Comparison of ENCODE assay signal across 22 cellular contexts in the genomic region with DNA sequence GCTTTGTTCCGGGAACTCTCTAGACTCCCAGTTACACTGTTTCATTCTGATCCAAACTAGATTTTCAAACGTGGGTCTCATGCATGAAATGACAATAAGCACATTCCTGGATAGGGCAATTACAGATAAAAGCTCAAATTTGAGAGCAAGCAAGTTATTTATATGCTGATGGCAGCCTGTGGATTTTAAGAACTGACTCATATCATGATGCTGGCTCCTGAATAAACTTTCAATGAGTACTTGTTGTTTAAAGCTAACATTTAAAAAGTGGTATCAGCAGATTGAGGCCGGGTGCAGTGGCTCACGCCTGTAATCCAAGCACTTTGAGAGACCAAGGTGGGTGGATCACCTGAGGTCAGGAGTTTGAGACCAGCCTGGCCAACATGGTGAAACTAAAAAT.
DNase-seq lines count a peak whose midpoint lies in the region; ATAC-seq and TF ChIP-seq lines count a peak whose summit lies in the region.
"Had no signal": no experiment of that assay in that cellular context is flagged by ENCODE, and none has a peak within 500 bp of the region (broad histone marks: within the 10 kb centered on the region; RNA-seq: fewer than 3 reads in every experiment).

No MANE protein-coding gene starts in this region.

- H3K4me1 ChIP-seq in HCT116 (ENCODE audit: control insufficient read depth in 1 of 2, insufficient read depth in 2 of 2, low read length in 2 of 2): peaks cover 31 to 32% of the 10 kb centered on the region in 2 experiments
- H3K4me1 ChIP-seq in lower lobe of right lung: peaks cover 4% of the 10 kb centered on the region

- TF ChIP-seq POLR2A in HCT116 (IDR thresholded peaks at IDR 0.05; ENCODE audit: borderline replicate concordance, extremely low read depth, insufficient read depth, insufficient read length): no peak

- H3K9me2 ChIP-seq in HCT116 (ENCODE audit: insufficient read depth): no peaks in the 10 kb centered on the region

- BruUV-seq in HCT116 (replicated peaks; lab: Mats Ljungman, UMichigan): no TSS peak

- H3K27me3 ChIP-seq in HCT116 (ENCODE audit: insufficient read depth, low read length): no peaks in the 10 kb centered on the region
- H3K27me3 ChIP-seq in lower lobe of right lung (ENCODE audit: low read depth): no peaks in the 10 kb centered on the region
- H3K27me3 ChIP-seq: Peyer's patch had no signal

- intact Hi-C loops in HCT116 (cut with micrococcal nuclease) (loop anchor here (5.0 kb wide), 2 partner anchors 103 to 253 kb away; no protein-coding TSS in a partner anchor), lower lobe of right lung (cut with DNase I) (no loop called here)
- intact Hi-C loops in activated CD4-positive, alpha-beta T cell treated with anti-CD3 and anti-CD28 coated beads for 36 hours (cut with DNase I, micrococcal nuclease): no loop called here

- H3K27ac ChIP-seq in HCT116 (ENCODE audit: low read depth, low read length) (0 out of 2 replicates have a peak overlapping the region, but pooled peaks have one; percentile 5), lower lobe of right lung (no peak overlapping the region)
- H3K27ac ChIP-seq: 22Rv1, Peyer's patch had no signal

- peaks cover 4% of the 10 kb centered on the region; the same call in 1 of the 2 replicates for H3K79me2 ChIP-seq in HCT116 (ENCODE audit: insufficient read depth, low read length)

- no peak overlapping the region for H3K9ac ChIP-seq in HCT116 (ENCODE audit: low read length)

- peak; percentile 17 for DNase-seq in NCI-H146 (lab: John Stamatoyannopoulos, UW)
- no peak for DNase-seq in NCI-H146 treated with DMSO at 0.1 percent for 48 hours (lab: John Stamatoyannopoulos, UW; ENCODE audit: unreplicated experiment)
- DNase-seq in HCT116 (ENCODE audit: low read depth, low spot score): no peak
- no peak for DNase-seq in WTC11 (ENCODE audit: low spot score)
- DNase-seq in lower lobe of right lung: no peak
- DNase-seq in activated CD4-positive, alpha-beta T cell treated with anti-CD3 and anti-CD28 coated beads for 36 hours: no peak
- no peak for DNase-seq in mesothelial cell of epicardium (ENCODE audit: low spot score in 2 of 2, unreplicated experiment in 2 of 2)
- no peak for DNase-seq in stimulated activated CD4-positive, alpha-beta T cell treated with anti-CD3 and anti-CD28 coated beads, Interleukin-4, amount 100 ng/mL, for 4 hours
- DNase-seq: C1 segment of cervical spinal cord; Calu3; CD8-positive, alpha-beta T cell; DMS153; GOT3; HCEC 1CT; NCI-H187 treated with DMSO at 0.1 percent for 48 hours; NCI-H2107; NCI-H510A; NCI-H774; NK-92 treated with Interleukin-12 subunit alpha and Interleukin-12 subunit beta, amount 100 ng/mL, for 24 hours; Peyer's patch had no signal

- H3K27ac Mint-ChIP-seq in WTC11 (peak overlapping the region; percentile 19; the same call in 1 of the 2 replicates), mesothelial cell of epicardium (no peak overlapping the region)
- H3K27ac Mint-ChIP-seq in activated CD4-positive, alpha-beta T cell treated with anti-CD3 and anti-CD28 coated beads for 36 hours: no peak overlapping the region
- H3K27ac Mint-ChIP-seq: CD8-positive, alpha-beta T cell; IgD-negative memory B cell had no signal

- RAD21 ChIA-PET in HCT116 (lab: Charles Lee; ENCODE audit: low non-redundant PET in 1 of 2, low total read pairs in 2 of 2, uncharacterized antibody in 2 of 2, unreplicated experiment in 2 of 2): no interaction called here

- no peaks in the 10 kb centered on the region for H3K9me3 ChIP-seq in HCT116 (ENCODE audit: control insufficient read depth in 1 of 2, insufficient read depth in 1 of 2, low read depth in 1 of 2, low read length in 2 of 2)
- no peaks in the 10 kb centered on the region for H3K9me3 ChIP-seq in lower lobe of right lung
- H3K9me3 ChIP-seq: Peyer's patch had no signal

- no peak for ATAC-seq in HCT116
- ATAC-seq in WTC11: no peak
- ATAC-seq in lower lobe of right lung: peak; percentile 8 to 75
- ATAC-seq in activated CD4-positive, alpha-beta T cell treated with anti-CD3 and anti-CD28 coated beads for 36 hours: no peak

- H4K20me1 ChIP-seq in HCT116 (ENCODE audit: insufficient read depth): peaks cover 7% of the 10 kb centered on the region

- CTCF ChIA-PET in HCT116 (lab: Charles Lee) (interaction anchor here (0.5 to 3.5 kb wide), 6 partner anchors 9 to 255 kb away, joined by 4 to 22 read pairs (median 6); no protein-coding TSS in a partner anchor), WTC11 (lab: Charles Lee) (interaction anchor here (0.7 to 2.9 kb wide), 12 partner anchors 12 to 179 kb away, joined by 3 to 11 read pairs (median 5); partner anchors contain the start of gene TMOD3)
- CTCF ChIA-PET in activated CD4-positive, alpha-beta T cell treated with anti-CD3 and anti-CD28 coated beads for 36 hours (lab: Charles Lee): interaction anchor here (0.6 to 3.8 kb wide), 6 partner anchors 9 to 254 kb away, joined by 3 to 18 read pairs (median 3); no protein-coding TSS in a partner anchor

- TF ChIP-seq CTCF in HCT116 (IDR thresholded peaks at IDR 0.05 in 2 of 3, conservative IDR thresholded peaks at IDR 0.05 in 1 of 3; ENCODE audit: borderline replicate concordance in 1 of 3, insufficient read depth in 1 of 3, low read depth in 2 of 3, low read length in 2 of 3) (no peak), WTC11 (IDR thresholded peaks at IDR 0.05) (no peak), lower lobe of right lung (IDR thresholded peaks at IDR 0.05) (no peak), mesothelial cell of epicardium (IDR thresholded peaks at IDR 0.05; ENCODE audit: unreplicated experiment) (no peak)

- no peaks in the 10 kb centered on the region for H3K27me3 Mint-ChIP-seq in WTC11 (ENCODE audit: low read depth)
- H3K27me3 Mint-ChIP-seq in activated CD4-positive, alpha-beta T cell treated with anti-CD3 and anti-CD28 coated beads for 36 hours: no peaks in the 10 kb centered on the region
- no peaks in the 10 kb centered on the region for H3K27me3 Mint-ChIP-seq in mesothelial cell of epicardium (ENCODE audit: low read depth)
- H3K27me3 Mint-ChIP-seq: IgD-negative memory B cell had no signal

- POLR2A ChIA-PET in HCT116 (lab: Charles Lee): no interaction called here
- POLR2A ChIA-PET in WTC11 (lab: Charles Lee): interaction anchor here (0.6 to 0.7 kb wide), 2 partner anchors 51 to 108 kb away, joined by 3 to 4 read pairs; no protein-coding TSS in a partner anchor
- POLR2A ChIA-PET in activated CD4-positive, alpha-beta T cell treated with anti-CD3 and anti-CD28 coated beads for 36 hours (lab: Charles Lee): interaction anchor here (0.5 kb wide), 1 partner anchor 36 kb away, joined by 8 read pairs; no protein-coding TSS in a partner anchor

- no peak overlapping the region for H2AFZ ChIP-seq in HCT116 (ENCODE audit: low read depth, low read length, poor library complexity, severe bottlenecking)

- H3K4me1 Mint-ChIP-seq in WTC11: peaks cover 6% of the 10 kb centered on the region; the same call in 1 of the 2 replicates
- H3K4me1 Mint-ChIP-seq in activated CD4-positive, alpha-beta T cell treated with anti-CD3 and anti-CD28 coated beads for 36 hours: peaks cover 2% of the 10 kb centered on the region
- no peaks in the 10 kb centered on the region for H3K4me1 Mint-ChIP-seq in mesothelial cell of epicardium
- H3K4me1 Mint-ChIP-seq: IgD-negative memory B cell had no signal

- H3K9me3 Mint-ChIP-seq in WTC11 (no peaks in the 10 kb centered on the region), mesothelial cell of epicardium (no peaks in the 10 kb centered on the region)
- H3K9me3 Mint-ChIP-seq in activated CD4-positive, alpha-beta T cell treated with anti-CD3 and anti-CD28 coated beads for 36 hours (ENCODE audit: low read depth): no peaks in the 10 kb centered on the region
- H3K9me3 Mint-ChIP-seq: CD8-positive, alpha-beta T cell; IgD-negative memory B cell had no signal

- H3K4me3 ChIP-seq in HCT116 (replicated peaks in 1 of 2; ENCODE audit: low read depth in 1 of 2, low read length in 2 of 2): no peak overlapping the region
- no peak overlapping the region for H3K4me3 ChIP-seq in lower lobe of right lung
- H3K4me3 ChIP-seq: Peyer's patch had no signal

- peaks cover 20 to 34% of the 10 kb centered on the region in 2 experiments; a peak in 3 of 4 replicates for H3K36me3 ChIP-seq in HCT116 (ENCODE audit: control insufficient read depth in 1 of 2, insufficient read depth in 2 of 2, low read length in 2 of 2)
- H3K36me3 ChIP-seq in lower lobe of right lung: peaks cover 76% of the 10 kb centered on the region

- no peak overlapping the region for H3K4me3 Mint-ChIP-seq in WTC11
- no peak overlapping the region for H3K4me3 Mint-ChIP-seq in activated CD4-positive, alpha-beta T cell treated with anti-CD3 and anti-CD28 coated beads for 36 hours
- no peak overlapping the region for H3K4me3 Mint-ChIP-seq in mesothelial cell of epicardium
- H3K4me3 Mint-ChIP-seq: CD8-positive, alpha-beta T cell; IgD-negative memory B cell had no signal

- TF ChIP-seq RAD21 in HCT116 (IDR thresholded peaks at IDR 0.05; ENCODE audit: low read depth): no peak

- H3K4me2 ChIP-seq in HCT116 (ENCODE audit: low read length): no peak overlapping the region

- peaks cover 56% of the 10 kb centered on the region for H3K36me3 Mint-ChIP-seq in WTC11
- H3K36me3 Mint-ChIP-seq in activated CD4-positive, alpha-beta T cell treated with anti-CD3 and anti-CD28 coated beads for 36 hours (ENCODE audit: low read depth): peaks cover 41% of the 10 kb centered on the region
- H3K36me3 Mint-ChIP-seq in mesothelial cell of epicardium: peaks cover 33% of the 10 kb centered on the region

TF ChIP-seq in HCT116, 20 proteins besides CTCF, POLR2A, EP300 and RAD21 (continues in another document):
- no peak for TF ChIP-seq SP1 (IDR thresholded peaks at IDR 0.05; ENCODE audit: low read depth)
- no peak for TF ChIP-seq FOSL1 (IDR thresholded peaks at IDR 0.05; ENCODE audit: low read depth)

TF ChIP-seq in WTC11, 78 proteins besides CTCF, POLR2A, EP300 and RAD21 (continues in another document):
- no peak for TF ChIP-seq ZNF138 (CRISPR knock-in tag; conservative IDR thresholded peaks at IDR 0.05)
- TF ChIP-seq OVOL2 (CRISPR knock-in tag; IDR thresholded peaks at IDR 0.05; ENCODE audit: borderline replicate concordance): no peak

Comparison
In these comparisons a context has a peak if more than half of its experiments do, and no peak if none do; other contexts are left out.
1. ATAC-seq: peak in lower lobe of right lung (2 of 2); none in HCT116 (single experiment), WTC11 (single experiment) and activated CD4-positive, alpha-beta T cell treated with anti-CD3 and anti-CD28 coated beads for 36 hours (single experiment).